17 cellular contexts compared by ENCODE assay signal in the genomic region with DNA sequence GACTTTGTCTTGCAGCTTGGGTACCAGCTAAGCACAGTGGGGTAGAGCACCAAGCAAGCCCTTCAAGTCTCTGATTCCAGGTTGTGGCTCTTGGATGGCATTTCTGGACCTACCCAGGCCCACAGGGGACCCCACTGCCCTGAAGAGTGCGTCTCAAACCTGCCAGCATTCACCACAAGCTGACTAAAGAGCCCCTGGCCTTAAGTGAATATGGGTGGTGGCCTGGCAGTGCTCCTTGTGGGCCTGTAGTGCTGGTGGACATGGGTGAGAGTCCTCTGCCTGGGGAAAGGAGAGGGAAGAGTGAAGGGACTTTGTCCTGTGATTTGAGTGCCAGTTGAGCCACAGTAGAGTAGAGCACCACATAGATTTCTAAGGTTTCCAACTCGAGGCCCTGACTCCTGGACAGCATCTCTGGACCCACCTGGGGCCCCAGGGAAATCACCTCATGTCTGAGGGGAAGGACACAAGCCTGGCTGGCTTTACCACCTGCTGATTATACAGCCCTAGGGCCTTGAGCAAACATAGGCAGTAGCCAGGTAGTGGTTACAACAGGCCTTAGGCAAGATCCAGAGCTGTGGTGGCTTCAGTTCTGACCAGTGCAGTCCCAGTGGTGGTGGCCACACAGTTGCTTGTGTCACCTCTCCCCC. TPM values are rescaled to one million over a fixed set of nuclear protein-coding genes. Genes with fewer than 3 reads are reported as not detected.
DNase-seq lines count a peak whose midpoint lies in the region; ATAC-seq, FAIRE-seq and TF ChIP-seq lines count a peak whose summit lies in the region.
"Had no signal": no experiment of that assay in that cellular context is flagged by ENCODE, and none has a peak within 500 bp of the region (broad histone marks: within the 10 kb centered on the region; RNA-seq: fewer than 3 reads in every experiment).

No MANE protein-coding gene starts in this region.

- H4K5ac ChIP-seq in H1 (ENCODE audit: insufficient read length, low read depth, low read length): no peak overlapping the region

- no peaks in the 10 kb centered on the region for H3K79me1 ChIP-seq in H1 (ENCODE audit: low read depth, low read length)

- H3K9me3 ChIP-seq in right atrium auricular region: peaks cover 0 to 9% of the 10 kb centered on the region in 2 donors
- H3K9me3 ChIP-seq in H1 (ENCODE audit: insufficient read depth in 2 of 2, low read depth in 1 of 2, low read length in 1 of 2): peaks cover 0 to 1% of the 10 kb centered on the region in 2 experiments; a peak in 1 of 4 replicates

- intact Hi-C loops in cardiac septum (cut with DNase I): no loop called here

- H3K79me2 ChIP-seq in H1 (ENCODE audit: control insufficient read depth in 1 of 2, insufficient read depth in 2 of 2, low read length in 2 of 2): no peaks in the 10 kb centered on the region

- peak overlapping the region; percentile 23 for H3K4ac ChIP-seq in H1 (replicated peaks; ENCODE audit: insufficient read length, low read depth, low read length)

- no peak overlapping the region for H3K27ac ChIP-seq in right atrium auricular region
- H3K27ac ChIP-seq in H1 (ENCODE audit: low read depth, low read length): no peak overlapping the region
- H3K27ac ChIP-seq: cardiac muscle cell, lower lobe of right lung had no signal

- no peak overlapping the region for H3K4me2 ChIP-seq in H1 (ENCODE audit: insufficient read depth in 1 of 2, low read depth in 2 of 2, low read length in 2 of 2)

- no peak overlapping the region for H3K9ac ChIP-seq in H1 (replicated peaks in 1 of 4; ENCODE audit: extremely low read depth in 1 of 4, low read depth in 3 of 4, low read length in 3 of 4)

- TF ChIP-seq POLR2A in H1 (IDR thresholded peaks at IDR 0.05; ENCODE audit: control extremely low read depth in 1 of 2, low read depth in 2 of 2, low read length in 2 of 2) (no peak), GM18505 (IDR thresholded peaks at IDR 0.05; ENCODE audit: borderline replicate concordance, extremely low read depth, insufficient read depth, insufficient read length) (no peak)

- no peak overlapping the region for H3K56ac ChIP-seq in H1 (replicated peaks; ENCODE audit: insufficient read length, low read depth, low read length)

- no peak overlapping the region for H4K8ac ChIP-seq in H1 (ENCODE audit: extremely low read depth, insufficient read depth, low read length)

- H3K23ac ChIP-seq in H1 (ENCODE audit: insufficient read length): no peak overlapping the region

- H4K20me1 ChIP-seq in H1 (replicated peaks in 1 of 2; ENCODE audit: control insufficient read depth in 1 of 2, insufficient read depth in 2 of 2, low read length in 2 of 2): no peaks in the 10 kb centered on the region

- H2AFZ ChIP-seq in H1 (ENCODE audit: low read length): no peak overlapping the region

- no peak overlapping the region for H3K14ac ChIP-seq in H1 (ENCODE audit: insufficient read length)

- H2AK5ac ChIP-seq in H1 (ENCODE audit: low read depth, low read length): no peak overlapping the region

- H3K23me2 ChIP-seq in H1 (ENCODE audit: low read depth, low read length): no peaks in the 10 kb centered on the region

- 0 out of 2 replicates have a peak overlapping the region, but pooled peaks have one; percentile 18 for H2BK20ac ChIP-seq in H1 (ENCODE audit: low read length)

- POLR2A ChIA-PET in H1 (lab: Charles Lee; ENCODE audit: partially characterized antibody): no interaction called here

- H3K27me3 ChIP-seq in right atrium auricular region (no peaks in the 10 kb centered on the region), H1 (replicated peaks in 1 of 4; ENCODE audit: control insufficient read depth in 3 of 4, extremely low read depth in 1 of 4, insufficient read depth in 3 of 4, low read length in 3 of 4) (no peaks in the 10 kb centered on the region)
- H3K27me3 ChIP-seq: cardiac muscle cell had no signal

- no peak overlapping the region for H2BK120ac ChIP-seq in H1 (replicated peaks; ENCODE audit: low read depth, low read length)

- no peak for TF ChIP-seq RAD21 in H1 (IDR thresholded peaks at IDR 0.05 in 1 of 2, conservative IDR thresholded peaks at IDR 0.05 in 1 of 2; ENCODE audit: low read depth in 2 of 2, low read length in 2 of 2)

- no peak overlapping the region for H2BK5ac ChIP-seq in H1 (ENCODE audit: low read depth, low read length)

- no peak for TF ChIP-seq EP300 in H1 (IDR thresholded peaks at IDR 0.05; ENCODE audit: borderline replicate concordance in 1 of 2, low read depth in 2 of 2, low read length in 2 of 2)

- TF ChIP-seq CTCF in right atrium auricular region (IDR thresholded peaks at IDR 0.05) (no peak), H1 (IDR thresholded peaks at IDR 0.05; ENCODE audit: control extremely low read depth in 1 of 3, insufficient read depth in 1 of 3, low read depth in 1 of 3, low read length in 3 of 3) (no peak)

- H3K4me1 ChIP-seq in right atrium auricular region: peaks cover 0 to 12% of the 10 kb centered on the region in 2 donors
- H3K4me1 ChIP-seq in H1 (replicated peaks in 1 of 4; ENCODE audit: control insufficient read depth in 3 of 4, insufficient read depth in 4 of 4, low read length in 3 of 4): peaks cover 0 to 1% (median 0%) of the 10 kb centered on the region in 4 experiments; a peak in 1 of 7 replicates
- H3K4me1 ChIP-seq: lower lobe of right lung had no signal

- DNase-seq in right atrium auricular region (ENCODE audit: low spot score) (peak; percentile 50), cardiac septum (ENCODE audit: low spot score) (no peak), H1 (ENCODE audit: low read depth in 1 of 2, low spot score in 2 of 2) (no peak), NCI-H748 treated with DMSO at 0.1 percent for 48 hours (lab: John Stamatoyannopoulos, UW) (no peak), hippocampal formation (lab: John Stamatoyannopoulos, UW) (no peak), globus pallidus (ENCODE audit: low spot score) (no peak)
- DNase-seq: activated CD4-positive, alpha-beta T cell treated with anti-CD3 and anti-CD28 coated beads for 36 hours; activated naive CD8-positive, alpha-beta T cell treated with anti-CD3 and anti-CD28 coated beads, Interleukin-2, amount 10 ng/mL, durations not matched to agents 7 days and 5 days; activated T-cell treated with anti-CD3 and anti-CD28 coated beads, Interleukin-2, amount 50 U/mL, for 4 hours; effector memory CD8-positive, alpha-beta T cell; GF-D8; lower lobe of right lung; natural killer cell; NCI-H345 had no signal

- no peak overlapping the region for H2BK15ac ChIP-seq in H1 (ENCODE audit: low read length)

- no peak overlapping the region for H3K18ac ChIP-seq in H1 (ENCODE audit: extremely low read depth, low read length)

- peak; percentile 26 for ATAC-seq in HG02885 (IDR thresholded peaks at IDR 0.05; ENCODE audit: poor library complexity, unreplicated experiment)
- no peak for ATAC-seq in GM18505 (IDR thresholded peaks at IDR 0.05; ENCODE audit: unreplicated experiment)
- ATAC-seq: activated T-cell treated with anti-CD3 and anti-CD28 coated beads, Interleukin-2, amount 50 U/mL, for 4 hours; effector memory CD8-positive, alpha-beta T cell had no signal

- no peak overlapping the region for H2BK12ac ChIP-seq in H1 (ENCODE audit: low read depth, low read length)

- CTCF ChIA-PET in H1 (lab: Charles Lee; ENCODE audit: partially characterized antibody): interaction anchor here (1.1 to 1.8 kb wide), 2 partner anchors 9 to 18 kb away, joined by 3 to 9 read pairs; no protein-coding TSS in a partner anchor

- FAIRE-seq in H1 (lab: Jason Lieb, UNC): no peak

- H4K91ac ChIP-seq in H1 (replicated peaks; ENCODE audit: insufficient read length, low read length): no peak overlapping the region

- no peaks in the 10 kb centered on the region for H3K36me3 ChIP-seq in right atrium auricular region
- no peaks in the 10 kb centered on the region; a peak in 1 of 8 replicates for H3K36me3 ChIP-seq in H1 (ENCODE audit: control insufficient read depth in 2 of 4, insufficient read depth in 4 of 4, low read length in 3 of 4)
- H3K36me3 ChIP-seq: cardiac muscle cell, lower lobe of right lung had no signal

- 88% methylated on average over 2 of the region's 2 CpGs; no CpG with 5 or more reads in 1 of the 2 experiments for WGBS in H1 (ENCODE audit: extremely low coverage in 1 of 2, insufficient coverage in 1 of 2, insufficient read length in 1 of 2, insufficient replicate concordance in 2 of 2, low coverage in 1 of 2, low lambda C conversion rate in 2 of 2, missing lambda C conversion rate in 1 of 2), 2 experiments

- H3K4me3 ChIP-seq in right atrium auricular region (no peak overlapping the region), H1 (ENCODE audit: extremely low read depth in 1 of 4, insufficient read depth in 2 of 4, low read depth in 3 of 4, low read length in 4 of 4) (no peak overlapping the region)
- H3K4me3 ChIP-seq: cardiac muscle cell, lower lobe of right lung had no signal

TF ChIP-seq in H1, 55 proteins besides CTCF, POLR2A, EP300 and RAD21 (continues in another document):
- TF ChIP-seq, protein P1, sequence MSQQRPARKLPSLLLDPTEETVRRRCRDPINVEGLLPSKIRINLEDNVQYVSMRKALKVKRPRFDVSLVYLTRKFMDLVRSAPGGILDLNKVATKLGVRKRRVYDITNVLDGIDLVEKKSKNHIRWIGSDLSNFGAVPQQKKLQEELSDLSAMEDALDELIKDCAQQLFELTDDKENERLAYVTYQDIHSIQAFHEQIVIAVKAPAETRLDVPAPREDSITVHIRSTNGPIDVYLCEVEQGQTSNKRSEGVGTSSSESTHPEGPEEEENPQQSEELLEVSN (IDR thresholded peaks at IDR 0.05): no peak
- TF ChIP-seq CEBPB (IDR thresholded peaks at IDR 0.05; ENCODE audit: low read depth, low read length) (no peak), TAF1 (IDR thresholded peaks at IDR 0.05; ENCODE audit: low read depth, low read length) (no peak), SP2 (IDR thresholded peaks at IDR 0.05; ENCODE audit: low read length) (no peak), SAP30 (IDR thresholded peaks at IDR 0.05; ENCODE audit: insufficient read depth, insufficient replicate concordance, low read length) (no peak), TEAD4 (IDR thresholded peaks at IDR 0.05; ENCODE audit: low read depth, low read length) (no peak)
- TF ChIP-seq, protein P2, sequence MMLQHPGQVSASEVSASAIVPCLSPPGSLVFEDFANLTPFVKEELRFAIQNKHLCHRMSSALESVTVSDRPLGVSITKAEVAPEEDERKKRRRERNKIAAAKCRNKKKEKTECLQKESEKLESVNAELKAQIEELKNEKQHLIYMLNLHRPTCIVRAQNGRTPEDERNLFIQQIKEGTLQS (IDR thresholded peaks at IDR 0.05; ENCODE audit: insufficient read depth, low read depth, low read length): no peak

RNA-seq across cellular contexts. Expression of a gene that starts 23.7 kb away (rescaled TPM):
- 10 to 100 TPM in 1 of 2 donors, 1 to 10 TPM in 1; 7.7 to 11.9 TPM for total RNA-seq in right atrium auricular region
- 7.5 TPM for total RNA-seq in cardiac septum
- 7.6 and 8.5 TPM in 2 replicates for total RNA-seq in H1 (2021; fragmentation: NEBNext Ultra II Directional; extraction: Animal tissue kit (Norgen Biotek cat#: 25700))
- polyA plus RNA-seq in H1 (2011; rRNA removed): 5.4 and 6.7 TPM in 2 replicates
- 9.3 TPM for polyA plus RNA-seq in H1 (2011; cell fraction: cytosol; rRNA removed)
- 7.5 TPM for polyA plus RNA-seq in H1 (2011; cell fraction: nucleus; rRNA removed)
- 7.0 to 10.0 TPM (median 8.1 TPM) in 4 replicates for polyA plus RNA-seq in H1 (2012, experiment 1 of 2)
- polyA plus RNA-seq in H1 (2012, experiment 2 of 2): 3.9 TPM
- 4.4 TPM for polyA plus RNA-seq in H1 (2013, experiment 1 of 2)
- 3.2 TPM for polyA plus RNA-seq in H1 (2013, experiment 2 of 2)
- 15.1 and 17.2 TPM in 2 replicates for polyA minus RNA-seq in H1 (2011; rRNA and poly(A)+ RNA removed)
- polyA minus RNA-seq in H1 (2011; cell fraction: cytosol; rRNA and poly(A)+ RNA removed): 6.8 TPM
- 8.1 TPM for polyA minus RNA-seq in H1 (2011; cell fraction: nucleus; rRNA and poly(A)+ RNA removed)
